In genomic region chr6:46288863-46289262, GRCh38 we compare ENCODE assay signal across 19 cellular contexts.
DNase-seq lines count a peak whose midpoint lies in the region; ATAC-seq and TF ChIP-seq lines count a peak whose summit lies in the region.
"Had no signal": no experiment of that assay in that cellular context is flagged by ENCODE, and none has a peak within 500 bp of the region (broad histone marks: within the 10 kb centered on the region; RNA-seq: fewer than 3 reads in every experiment).

No MANE protein-coding gene starts in this region.

- ATAC-seq in GM18868 (IDR thresholded peaks at IDR 0.05; ENCODE audit: unreplicated experiment): peak; percentile 48
- peak; percentile 27 to 74 (median 50) for ATAC-seq in psoas muscle
- ATAC-seq in foreskin keratinocyte: no peak
- ATAC-seq: K562 had no signal

- no peak overlapping the region for H2AFZ ChIP-seq in OCI-LY3 (ENCODE audit: low read depth, low read length)

- H3K27me3 ChIP-seq in OCI-LY3 (ENCODE audit: low read depth, low read length) (peaks cover 19% of the 10 kb centered on the region), psoas muscle (ENCODE audit: insufficient read depth in 3 of 3, low read length in 2 of 3) (no peaks in the 10 kb centered on the region), foreskin keratinocyte (peaks cover 7% of the 10 kb centered on the region), HAP-1 (ENCODE audit: low read depth) (no peaks in the 10 kb centered on the region)

- intact Hi-C loops in psoas muscle (cut with DNase I): no loop called here

- peak overlapping the region; percentile 2; the same call in 1 of the 2 replicates for H3K4me2 ChIP-seq in OCI-LY3 (ENCODE audit: low read length)

- no peak overlapping the region for H3K9ac ChIP-seq in OCI-LY3 (ENCODE audit: low read length)

- no peaks in the 10 kb centered on the region for H3K36me3 ChIP-seq in OCI-LY3 (replicated peaks; ENCODE audit: low read depth, low read length)
- H3K36me3 ChIP-seq in psoas muscle (ENCODE audit: insufficient read depth in 1 of 2, low read depth in 1 of 2): no peaks in the 10 kb centered on the region
- no peaks in the 10 kb centered on the region for H3K36me3 ChIP-seq in HAP-1 (replicated peaks)

- TF ChIP-seq CTCF in OCI-LY3 (IDR thresholded peaks at IDR 0.05; ENCODE audit: low read depth, low read length): no peak
- no peak for TF ChIP-seq CTCF in psoas muscle (IDR thresholded peaks at IDR 0.05)
- TF ChIP-seq CTCF in foreskin keratinocyte (conservative IDR thresholded peaks at IDR 0.05): no peak

- in situ Hi-C loops in HAP-1 (cut with MboI; ENCODE audit: low sequenced_read_pairs): no loop called here

- no peaks in the 10 kb centered on the region for H3K79me2 ChIP-seq in OCI-LY3 (ENCODE audit: low read length)

- no peak overlapping the region for H3K4me3 ChIP-seq in OCI-LY3 (ENCODE audit: low read length)
- no peak overlapping the region for H3K4me3 ChIP-seq in psoas muscle
- H3K4me3 ChIP-seq in HAP-1: no peak overlapping the region
- H3K4me3 ChIP-seq: K562 had no signal

- H4K20me1 ChIP-seq in OCI-LY3 (ENCODE audit: insufficient read depth, low read length): no peaks in the 10 kb centered on the region

- H3K4me1 ChIP-seq in OCI-LY3 (ENCODE audit: low read length): peaks cover 46% of the 10 kb centered on the region
- H3K4me1 ChIP-seq in psoas muscle: peaks cover 24% of the 10 kb centered on the region
- H3K4me1 ChIP-seq in foreskin keratinocyte: no peaks in the 10 kb centered on the region
- H3K4me1 ChIP-seq in HAP-1: no peaks in the 10 kb centered on the region

- DNase-seq in NOMO-1 treated with DMSO at 0.1 percent for 48 hours (lab: John Stamatoyannopoulos, UW; ENCODE audit: unreplicated experiment): peak; percentile 11
- DNase-seq in NOMO-1 treated with dmso at 0.1 percent for 144 hours (lab: John Stamatoyannopoulos, UW; ENCODE audit: unreplicated experiment): no peak
- DNase-seq in psoas muscle: no peak
- no peak for DNase-seq in foreskin keratinocyte
- DNase-seq in HAP-1 (ENCODE audit: low spot score in 2 of 2): no peak
- no peak for DNase-seq in NCI-H2081 (lab: John Stamatoyannopoulos, UW)
- DNase-seq: CD8-positive, alpha-beta memory T cell; DMS79 treated with DMSO at 0.1 percent for 48 hours; GF-D8; GOT3; NCI-H1436; NCI-H2029; NCI-H510A; NCI-H774; SIG-M5 had no signal

- 20 to 57% (median 36%) methylated on average over 3 of the region's 3 CpGs for WGBS in psoas muscle, 3 donors

- H3K27ac ChIP-seq in OCI-LY3 (ENCODE audit: low read length) (no peak overlapping the region), psoas muscle (no peak overlapping the region), foreskin keratinocyte (no peak overlapping the region)
- H3K27ac ChIP-seq: 22Rv1 had no signal

- H3K9me3 ChIP-seq in OCI-LY3 (ENCODE audit: insufficient read depth, low read length): no peaks in the 10 kb centered on the region
- H3K9me3 ChIP-seq in psoas muscle: no peaks in the 10 kb centered on the region
- H3K9me3 ChIP-seq in HAP-1: no peaks in the 10 kb centered on the region
